ENCODE assay signal across 8 cellular contexts in the genomic region with DNA sequence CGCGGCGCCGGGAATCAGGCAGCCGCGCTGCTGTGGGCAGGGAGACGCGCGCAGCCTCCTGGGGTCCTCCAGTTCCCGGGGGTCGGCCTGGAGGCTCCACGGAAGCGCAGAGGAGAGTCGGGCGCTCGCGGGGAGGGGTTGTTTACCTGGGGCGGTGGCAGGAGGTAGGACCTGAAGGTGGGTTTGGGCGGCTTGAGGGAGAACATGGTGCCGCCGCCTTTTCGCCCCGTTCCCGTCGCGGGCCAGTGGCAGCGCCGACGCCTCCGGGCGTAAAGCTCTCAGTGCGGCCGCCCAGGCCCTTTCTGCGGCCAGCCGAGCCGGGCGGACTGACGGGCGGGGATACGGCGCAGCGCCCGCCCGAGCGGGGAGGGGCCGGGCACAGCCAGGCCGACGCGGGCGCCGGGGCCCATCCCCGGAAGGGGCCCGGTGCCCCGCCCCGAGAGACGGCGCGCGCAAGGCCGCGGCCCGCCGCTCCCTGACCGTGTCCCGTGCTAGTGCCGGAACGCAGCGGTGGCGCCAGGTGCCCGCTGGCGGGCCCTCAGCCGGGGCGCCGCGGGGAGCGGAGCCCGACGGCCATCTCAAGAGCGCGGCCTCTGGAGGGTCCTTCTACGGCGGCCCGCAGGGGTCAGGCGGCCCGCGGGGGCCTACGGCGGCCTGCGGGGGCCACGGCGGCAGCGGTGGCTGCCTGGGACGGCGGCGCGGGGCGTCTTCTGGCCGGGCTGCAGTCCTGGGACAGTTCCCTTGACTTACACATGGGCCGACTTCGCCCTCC. TPM values are rescaled to one million over a fixed set of nuclear protein-coding genes. Genes with fewer than 3 reads are reported as not detected.
DNase-seq lines count a peak whose midpoint lies in the region; ATAC-seq and TF ChIP-seq lines count a peak whose summit lies in the region.

A gene with protein sequence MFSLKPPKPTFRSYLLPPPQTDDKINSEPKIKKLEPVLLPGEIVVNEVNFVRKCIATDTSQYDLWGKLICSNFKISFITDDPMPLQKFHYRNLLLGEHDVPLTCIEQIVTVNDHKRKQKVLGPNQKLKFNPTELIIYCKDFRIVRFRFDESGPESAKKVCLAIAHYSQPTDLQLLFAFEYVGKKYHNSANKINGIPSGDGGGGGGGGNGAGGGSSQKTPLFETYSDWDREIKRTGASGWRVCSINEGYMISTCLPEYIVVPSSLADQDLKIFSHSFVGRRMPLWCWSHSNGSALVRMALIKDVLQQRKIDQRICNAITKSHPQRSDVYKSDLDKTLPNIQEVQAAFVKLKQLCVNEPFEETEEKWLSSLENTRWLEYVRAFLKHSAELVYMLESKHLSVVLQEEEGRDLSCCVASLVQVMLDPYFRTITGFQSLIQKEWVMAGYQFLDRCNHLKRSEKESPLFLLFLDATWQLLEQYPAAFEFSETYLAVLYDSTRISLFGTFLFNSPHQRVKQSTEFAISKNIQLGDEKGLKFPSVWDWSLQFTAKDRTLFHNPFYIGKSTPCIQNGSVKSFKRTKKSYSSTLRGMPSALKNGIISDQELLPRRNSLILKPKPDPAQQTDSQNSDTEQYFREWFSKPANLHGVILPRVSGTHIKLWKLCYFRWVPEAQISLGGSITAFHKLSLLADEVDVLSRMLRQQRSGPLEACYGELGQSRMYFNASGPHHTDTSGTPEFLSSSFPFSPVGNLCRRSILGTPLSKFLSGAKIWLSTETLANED (minus strand): TSS at position 328 of the 772 bp plus-strand sequence. CDS start 122 bp downstream, at position 206.

- H3K4me3 ChIP-seq in NT2/D1 (ENCODE audit: insufficient read length, low read depth) (peak within 1 kb of the TSS; percentile 76), mucosa of descending colon (peak within 1 kb of the TSS; percentile 81)

- ATAC-seq in GM19023 (IDR thresholded peaks at IDR 0.05; ENCODE audit: unreplicated experiment) (peak; percentile 91), HG03175 (IDR thresholded peaks at IDR 0.05; ENCODE audit: unreplicated experiment) (peak; percentile 88), mucosa of descending colon (peak; percentile 96)

- DNase-seq in Ammon's horn (ENCODE audit: low spot score) (peak; percentile 71), NT2/D1 (ENCODE audit: low read depth, low spot score) (peak; percentile 44), epidermal melanocyte (ENCODE audit: insufficient read length, low spot score) (peak; percentile 64), mucosa of descending colon (peak; percentile 79 to 92 (median 88))
- peak; percentile 87 for DNase-seq in activated CD8-positive, alpha-beta memory T cell treated with anti-CD3 and anti-CD28 coated beads, Interleukin-2, amount 50 U/mL, for 48 hours
- peak; percentile 42 to 47 for DNase-seq in stimulated activated CD8-positive, alpha-beta memory T cell treated with anti-CD3 and anti-CD28 coated beads, Interleukin-4, amount 100 ng/mL, for 1 hour (ENCODE audit: low read depth in 2 of 2, low spot score in 1 of 2)

- intact Hi-C loops in mucosa of descending colon (cut with DNase I, micrococcal nuclease) = no loop called here

- H3K9ac ChIP-seq in NT2/D1 (ENCODE audit: insufficient read length, low read depth) = peak within 1 kb of the TSS; percentile 94

- no peaks in the 10 kb centered on the region for H3K4me1 ChIP-seq in NT2/D1 (ENCODE audit: insufficient read depth, insufficient read length)
- H3K4me1 ChIP-seq in mucosa of descending colon (ENCODE audit: low read depth) = peaks cover 23% of the 10 kb centered on the region

- TF ChIP-seq CTCF in mucosa of descending colon (IDR thresholded peaks at IDR 0.05) = no peak

- H3K27me3 ChIP-seq in NT2/D1 (ENCODE audit: insufficient read depth, insufficient read length) = no peaks in the 10 kb centered on the region

- H3K9me3 ChIP-seq in NT2/D1 (ENCODE audit: insufficient read depth, low read length) = no peaks in the 10 kb centered on the region
- no peaks in the 10 kb centered on the region for H3K9me3 ChIP-seq in mucosa of descending colon

- H3K36me3 ChIP-seq in NT2/D1 (ENCODE audit: insufficient read depth, insufficient read length, low read length) (peaks cover 7% of the 10 kb centered on the region), mucosa of descending colon (ENCODE audit: low read depth) (no peaks in the 10 kb centered on the region)

RNA-seq across cellular contexts. Expression of the gene that starts here (rescaled TPM):
- 10 to 100 TPM; 34.4 to 42.0 (median 37.5) TPM for total RNA-seq in mucosa of descending colon

Comparison
In these comparisons a context has a peak if more than half of its experiments do, and no peak if none do; other contexts are left out.
1. Peak in every context shown above with its lines: DNase-seq, ATAC-seq and H3K4me3 ChIP-seq.